Comparison of ENCODE assay signal across 24 cellular contexts in the genomic region with DNA sequence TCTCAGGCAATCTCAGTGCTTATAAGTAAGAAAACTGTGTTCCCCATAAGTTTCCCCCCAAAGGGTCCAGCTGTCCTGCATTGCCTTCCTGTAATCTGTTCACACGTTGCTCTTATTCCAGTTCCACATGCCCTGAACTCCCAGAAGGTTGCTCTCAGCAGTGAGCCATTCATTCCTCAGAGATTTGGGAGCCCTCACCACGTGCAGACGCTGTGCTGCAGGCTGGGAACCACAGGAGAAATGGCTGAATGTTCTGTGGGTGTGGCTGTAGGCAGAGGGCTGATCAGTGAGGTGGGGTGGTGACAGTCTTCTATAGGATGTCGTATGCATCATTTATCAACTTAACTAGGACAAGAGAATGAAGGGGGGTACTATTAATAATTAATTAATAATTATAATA. TPM values are rescaled to one million over a fixed set of nuclear protein-coding genes. Genes with fewer than 3 reads are reported as not detected.
DNase-seq lines count a peak whose midpoint lies in the region; ATAC-seq, FAIRE-seq and TF ChIP-seq lines count a peak whose summit lies in the region.
"Had no signal": no experiment of that assay in that cellular context is flagged by ENCODE, and none has a peak within 500 bp of the region (broad histone marks: within the 10 kb centered on the region; RNA-seq: fewer than 3 reads in every experiment).

No MANE protein-coding gene starts in this region.

- H3K4me3 Mint-ChIP-seq in HFFc6 (peak overlapping the region; percentile 11; the same call in 1 of the 2 replicates), astrocyte (ENCODE audit: unreplicated experiment) (no peak overlapping the region)

- no peak overlapping the region for H3K4me2 ChIP-seq in astrocyte (ENCODE audit: low read length)
- H3K4me2 ChIP-seq: SK-N-SH had no signal

- intact Hi-C loops in uterus (cut with DNase I; ENCODE audit: low total_unique reads) (loop anchor here (5.0 kb wide), 1 partner anchor 330 kb away; no protein-coding TSS in a partner anchor), lower lobe of right lung (cut with DNase I) (loop anchor here (10.0 kb wide), 1 partner anchor 333 kb away; no protein-coding TSS in a partner anchor)

- FAIRE-seq in astrocyte (lab: Jason Lieb, UNC) = no peak
- FAIRE-seq: GM12892, GM18507, RCC 7860 had no signal

- H3K9me3 Mint-ChIP-seq in HFFc6 (no peaks in the 10 kb centered on the region), astrocyte (ENCODE audit: unreplicated experiment) (no peaks in the 10 kb centered on the region)

- H3K36me3 ChIP-seq in astrocyte (ENCODE audit: insufficient read depth, low read length) = no peaks in the 10 kb centered on the region
- H3K36me3 ChIP-seq in uterus = no peaks in the 10 kb centered on the region
- H3K36me3 ChIP-seq in lower lobe of right lung = no peaks in the 10 kb centered on the region

- H3K4me1 Mint-ChIP-seq in HFFc6 (ENCODE audit: low read depth) = peaks cover 68% of the 10 kb centered on the region
- peaks cover 24% of the 10 kb centered on the region for H3K4me1 Mint-ChIP-seq in astrocyte (ENCODE audit: low read depth, unreplicated experiment)

- H3K27ac Mint-ChIP-seq in HFFc6 = peak overlapping the region; percentile 59
- H3K27ac Mint-ChIP-seq in astrocyte (ENCODE audit: unreplicated experiment) = no peak overlapping the region

- ATAC-seq in GM19455 (IDR thresholded peaks at IDR 0.05; ENCODE audit: unreplicated experiment) = no peak
- no peak for ATAC-seq in lower lobe of right lung

- DNase-seq in HFFc6 = no peak
- no peak for DNase-seq in astrocyte (ENCODE audit: low read depth)
- peak; percentile 21 for DNase-seq in myocyte (ENCODE audit: low read depth)
- no peak for DNase-seq in uterus
- no peak for DNase-seq in stimulated activated CD4-positive, alpha-beta T cell treated with anti-CD3 and anti-CD28 coated beads, Interleukin-12 subunit alpha, Interleukin-12 subunit beta, amount 100 ng/mL, for 4 hours
- DNase-seq in lower lobe of right lung = no peak
- DNase-seq: ACHN, DMS 273 treated with DMSO at 0.1 percent for 48 hours, HCEC 1CT, Kasumi-1, MM.1S, NCI-H1092, NCI-H1436 treated with DMSO at 0.1 percent for 48 hours, NCI-H2029 treated with DMSO at 0.1 percent for 48 hours, NCI-H2171, NCI-H446, NCI-H526 treated with DMSO at 0.1 percent for 48 hours, SHP77, SK-N-SH had no signal

- H3K27me3 Mint-ChIP-seq in HFFc6 (ENCODE audit: insufficient read depth) = peaks cover 4% of the 10 kb centered on the region; the same call in 1 of the 2 replicates
- peaks cover 7% of the 10 kb centered on the region for H3K27me3 Mint-ChIP-seq in astrocyte (ENCODE audit: low read depth, unreplicated experiment)

- H4K20me1 ChIP-seq in astrocyte (ENCODE audit: insufficient read depth, low read length) = no peaks in the 10 kb centered on the region

- H3K27ac ChIP-seq in astrocyte (ENCODE audit: low read depth, low read length) = no peak overlapping the region
- H3K27ac ChIP-seq in uterus = peak overlapping the region; percentile 13 to 43
- no peak overlapping the region for H3K27ac ChIP-seq in lower lobe of right lung
- H3K27ac ChIP-seq: C4-2B had no signal

- no peak overlapping the region for H3K4me3 ChIP-seq in astrocyte (ENCODE audit: insufficient read depth, low read depth, low read length)
- H3K4me3 ChIP-seq in uterus = no peak overlapping the region
- H3K4me3 ChIP-seq in lower lobe of right lung = no peak overlapping the region

- H3K27me3 ChIP-seq in astrocyte (ENCODE audit: insufficient read depth, low read length) (no peaks in the 10 kb centered on the region), uterus (no peaks in the 10 kb centered on the region), lower lobe of right lung (ENCODE audit: low read depth) (no peaks in the 10 kb centered on the region)

- H3K9ac ChIP-seq in astrocyte (ENCODE audit: low read length) = no peak overlapping the region
- H3K9ac ChIP-seq: SK-N-SH had no signal

- H3K4me1 ChIP-seq in astrocyte (ENCODE audit: insufficient read depth, low read length) = peaks cover 18% of the 10 kb centered on the region
- H3K4me1 ChIP-seq in uterus = peaks cover 0 to 2% of the 10 kb centered on the region in 2 donors
- H3K4me1 ChIP-seq in lower lobe of right lung = peaks cover 5% of the 10 kb centered on the region

- H2AFZ ChIP-seq in astrocyte (ENCODE audit: low read depth, low read length) = peak overlapping the region; percentile 63

- H3K9me3 ChIP-seq in astrocyte (ENCODE audit: insufficient read depth, low read depth, low read length) (no peaks in the 10 kb centered on the region), uterus (no peaks in the 10 kb centered on the region), lower lobe of right lung (no peaks in the 10 kb centered on the region)
- H3K9me3 ChIP-seq: SK-N-SH had no signal

- TF ChIP-seq CTCF in HFFc6 (IDR thresholded peaks at IDR 0.05) = no peak
- no peak for TF ChIP-seq CTCF in astrocyte (IDR thresholded peaks at IDR 0.05; ENCODE audit: insufficient read depth, low read depth, low read length)
- TF ChIP-seq CTCF in uterus (IDR thresholded peaks at IDR 0.05) = no peak
- TF ChIP-seq CTCF in lower lobe of right lung (IDR thresholded peaks at IDR 0.05) = no peak

- peaks cover 10% of the 10 kb centered on the region for H3K79me2 ChIP-seq in astrocyte (ENCODE audit: insufficient read depth, low read length)

- no peaks in the 10 kb centered on the region for H3K36me3 Mint-ChIP-seq in HFFc6 (ENCODE audit: low read depth)
- H3K36me3 Mint-ChIP-seq in astrocyte (ENCODE audit: low read depth, unreplicated experiment) = no peaks in the 10 kb centered on the region

- TF ChIP-seq POLR2A in uterus (IDR thresholded peaks at IDR 0.05) = no peak

RNA-seq across cellular contexts. Expression of gene THSD4, which starts 3.3 kb away (rescaled TPM):
- total RNA-seq in HFFc6 (2021; fragmentation: NEBNext Ultra II Directional; extraction: Animal tissue kit (Norgen Biotek cat#: 25700)) = 10 to 100 TPM; 32.7 to 39.1 (median 36.4) TPM
- total RNA-seq in astrocyte (0.99 and 2.5 TPM in 2 replicates), myocyte (1.6 and 2.7 TPM in 2 replicates), uterus (100 to 1,000 TPM in 1 of 4 donors, 10 to 100 TPM in 2, 1 to 10 TPM in 1; 7.1 to 144 (median 35.4) TPM), lower lobe of right lung (18.2 TPM)
- 1.1 TPM for polyA plus RNA-seq in myocyte (2012)

Comparison
In these comparisons a context has a peak if more than half of its experiments do, and no peak if none do; other contexts are left out.
1. H3K27ac ChIP-seq: peak in uterus (2 of 2); none in astrocyte (single experiment) and lower lobe of right lung (single experiment).